ENCODE assay signal across 25 cellular contexts in the genomic region with DNA sequence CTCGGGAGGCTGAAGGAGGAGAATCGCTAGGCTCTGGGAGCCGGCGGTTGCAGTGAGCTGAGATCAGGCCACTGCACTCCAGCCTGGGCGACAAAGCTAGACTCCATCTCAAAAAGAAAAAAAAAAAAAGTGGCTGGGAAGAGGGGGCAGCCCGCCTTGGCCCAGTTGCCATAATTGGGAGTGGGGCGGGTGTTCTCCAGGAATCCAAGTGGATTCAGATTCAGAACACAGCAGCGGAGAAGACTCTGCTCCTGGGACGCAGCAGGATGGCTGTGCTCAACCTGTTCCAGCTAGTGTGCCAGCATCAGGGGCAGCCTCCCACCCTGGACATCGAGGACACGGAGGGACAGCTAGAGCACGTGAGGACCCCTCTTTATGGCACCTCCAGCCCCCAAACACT. TPM values are rescaled to one million over a fixed set of nuclear protein-coding genes. Genes with fewer than 3 reads are reported as not detected.
DNase-seq lines count a peak whose midpoint lies in the region; ATAC-seq, FAIRE-seq and TF ChIP-seq lines count a peak whose summit lies in the region.
"Had no signal": no experiment of that assay in that cellular context is flagged by ENCODE, and none has a peak within 500 bp of the region (broad histone marks: within the 10 kb centered on the region; RNA-seq: fewer than 3 reads in every experiment).

No MANE protein-coding gene starts in this region.

- BruUV-seq in GM12878 (replicated peaks; lab: Mats Ljungman, UMichigan): no TSS peak

- DNase-seq in activated T-cell treated with anti-CD3 and anti-CD28 coated beads, Interleukin-2, amount 50 U/mL, for 72 hours: no peak
- DNase-seq in activated T-cell treated with anti-CD3 and anti-CD28 coated beads, Interleukin-2, amount 50 U/mL, for 48 hours: no peak
- no peak for DNase-seq in GM12878 (ENCODE audit: low read depth, low spot score)
- peak; percentile 52 for DNase-seq in osteoblast (ENCODE audit: insufficient read length, low spot score, missing footprints)
- DNase-seq in NCI-H524 treated with DMSO at 0.1 percent for 48 hours (lab: John Stamatoyannopoulos, UW): no peak
- DNase-seq in substantia nigra (lab: John Stamatoyannopoulos, UW): no peak
- DNase-seq: activated B cell treated with CpG ODN at 0.5 μM for 24 hours; activated CD8-positive, alpha-beta memory T cell treated with anti-CD3 and anti-CD28 coated beads, Interleukin-2, amount 10 ng/mL, durations not matched to agents 7 days and 5 days; activated T-cell treated with anti-CD3 and anti-CD28 coated beads, Interleukin-2, amount 50 U/mL, for 4 hours; cortex of kidney; EL; NCI-H345; psoas muscle; sigmoid colon; stimulated activated CD4-positive, alpha-beta T cell treated with anti-CD3 and anti-CD28 coated beads, Interleukin-12 subunit alpha, Interleukin-12 subunit beta, amount 100 ng/mL, for 4 hours; stimulated activated CD4-positive, alpha-beta T cell treated with anti-CD3 and anti-CD28 coated beads, Interleukin-4, amount 100 ng/mL, for 1 hour had no signal

- peaks cover 20% of the 10 kb centered on the region for H3K4me1 Mint-ChIP-seq in activated T-cell treated with anti-CD3 and anti-CD28 coated beads, Interleukin-2, amount 50 U/mL, for 72 hours (ENCODE audit: low read depth)

- TF ChIP-seq CTCF in GM12878 (IDR thresholded peaks at IDR 0.05 in 2 of 3, conservative IDR thresholded peaks at IDR 0.05 in 1 of 3; ENCODE audit: control insufficient read depth in 2 of 3, extremely low read depth in 1 of 3, insufficient read depth in 1 of 3, low read depth in 3 of 3, low read length in 3 of 3) (no peak), osteoblast (IDR thresholded peaks at IDR 0.05; ENCODE audit: extremely low read depth, low read depth, low read length) (no peak)

- TF ChIP-seq EP300 in GM12878 (IDR thresholded peaks at IDR 0.05; ENCODE audit: borderline replicate concordance in 1 of 2, control insufficient read depth in 1 of 2, low read depth in 2 of 2, low read length in 2 of 2): no peak

- SMC1A ChIA-PET in GM12878 (lab: Charles Lee; ENCODE audit: uncharacterized antibody, unreplicated experiment): interaction anchor here (6.1 kb wide), 1 partner anchor 18 kb away, joined by 37 read pairs; no protein-coding TSS in a partner anchor

- H4K20me1 ChIP-seq in GM12878 (ENCODE audit: control insufficient read depth, insufficient read depth): no peaks in the 10 kb centered on the region; the same call in 1 of the 2 replicates
- H4K20me1 ChIP-seq in osteoblast (ENCODE audit: insufficient read depth, low read length): peaks cover 3% of the 10 kb centered on the region

- H3K36me3 Mint-ChIP-seq in activated T-cell treated with anti-CD3 and anti-CD28 coated beads, Interleukin-2, amount 50 U/mL, for 72 hours (ENCODE audit: insufficient read depth in 2 of 2): peaks cover 0 to 2% of the 10 kb centered on the region in 2 donors

- POLR2A ChIA-PET in GM12878 (lab: Charles Lee): interaction anchor here (0.6 kb wide), 1 partner anchor 120 kb away, joined by 3 read pairs; no protein-coding TSS in a partner anchor

- H3K4me3 ChIP-seq in HUES64 (ENCODE audit: low read length) (peak overlapping the region; percentile 55; the same call in 1 of the 2 replicates), GM12878 (no peak overlapping the region), osteoblast (ENCODE audit: insufficient read depth, low read length) (no peak overlapping the region)
- H3K4me3 ChIP-seq: psoas muscle, SJCRH30 had no signal

- H3K9me3 Mint-ChIP-seq in activated T-cell treated with anti-CD3 and anti-CD28 coated beads, Interleukin-2, amount 50 U/mL, for 72 hours: no peaks in the 10 kb centered on the region
- H3K9me3 Mint-ChIP-seq: activated B cell treated with CpG ODN at 0.5 μM for 24 hours; activated T-cell treated with anti-CD3 and anti-CD28 coated beads, Interleukin-2, amount 50 U/mL, for 4 hours; CD4-positive, CD25-positive, alpha-beta regulatory T cell had no signal

- no peak overlapping the region for H3K4me2 ChIP-seq in GM12878 (ENCODE audit: control insufficient read depth, insufficient read depth)
- H3K4me2 ChIP-seq in osteoblast (ENCODE audit: insufficient read depth, low read length): no peak overlapping the region

- H3K9ac ChIP-seq in HUES64 (ENCODE audit: low read depth, low read length): no peak overlapping the region
- no peak overlapping the region for H3K9ac ChIP-seq in GM12878 (ENCODE audit: control insufficient read depth, insufficient read depth, low read length)

- no peak overlapping the region for H3K27ac Mint-ChIP-seq in activated T-cell treated with anti-CD3 and anti-CD28 coated beads, Interleukin-2, amount 50 U/mL, for 72 hours
- H3K27ac Mint-ChIP-seq: activated B cell treated with CpG ODN at 0.5 μM for 24 hours; activated CD8-positive, alpha-beta memory T cell treated with anti-CD3 and anti-CD28 coated beads, Interleukin-2, amount 10 ng/mL, durations not matched to agents 7 days and 5 days; CD4-positive, CD25-positive, alpha-beta regulatory T cell had no signal

- H3K79me2 ChIP-seq in GM12878 (ENCODE audit: control insufficient read depth, insufficient read depth, low read length): no peaks in the 10 kb centered on the region
- H3K79me2 ChIP-seq in osteoblast (ENCODE audit: insufficient read depth, low read length): no peaks in the 10 kb centered on the region

- RAD21 ChIA-PET in GM12878 (lab: Charles Lee; ENCODE audit: unreplicated experiment): interaction anchor here (1.2 kb wide), 1 partner anchor 136 kb away, joined by 3 read pairs; no protein-coding TSS in a partner anchor

- H3K9me3 ChIP-seq in HUES64 (ENCODE audit: insufficient read depth, low read depth, low read length) (no peaks in the 10 kb centered on the region), GM12878 (replicated peaks; ENCODE audit: control insufficient read depth, insufficient read depth, low read length) (no peaks in the 10 kb centered on the region), osteoblast (ENCODE audit: low read depth, low read length) (no peaks in the 10 kb centered on the region)
- H3K9me3 ChIP-seq: psoas muscle, sigmoid colon, SJCRH30, upper lobe of left lung had no signal

- FAIRE-seq in GM12878 (lab: Jason Lieb, UNC): no peak
- FAIRE-seq: keratinocyte had no signal

- intact Hi-C loops in GM12878 (cut with micrococcal nuclease; ENCODE audit: unreplicated experiment): no loop called here

- H3K4me3 Mint-ChIP-seq in activated T-cell treated with anti-CD3 and anti-CD28 coated beads, Interleukin-2, amount 50 U/mL, for 72 hours: peak overlapping the region; percentile 59 to 87
- H3K4me3 Mint-ChIP-seq: activated B cell treated with CpG ODN at 0.5 μM for 24 hours; activated CD8-positive, alpha-beta memory T cell treated with anti-CD3 and anti-CD28 coated beads, Interleukin-2, amount 10 ng/mL, durations not matched to agents 7 days and 5 days; activated T-cell treated with anti-CD3 and anti-CD28 coated beads, Interleukin-2, amount 50 U/mL, for 4 hours had no signal

- H3K36me3 ChIP-seq in HUES64 (ENCODE audit: insufficient read depth, low read length): peaks cover 28% of the 10 kb centered on the region
- peaks cover under 1 to 16% of the 10 kb centered on the region in 2 experiments; a peak in 3 of 4 replicates for H3K36me3 ChIP-seq in GM12878 (ENCODE audit: control insufficient read depth in 2 of 2, insufficient read depth in 2 of 2, low read length in 1 of 2)
- H3K36me3 ChIP-seq in osteoblast (ENCODE audit: insufficient read depth, low read length): peaks cover 12% of the 10 kb centered on the region

- H2AFZ ChIP-seq in GM12878 (ENCODE audit: control insufficient read depth, low read depth, low read length) (no peak overlapping the region), osteoblast (ENCODE audit: low read length) (no peak overlapping the region)

- no peak overlapping the region for H3K27ac ChIP-seq in HUES64 (ENCODE audit: low read depth, low read length)
- H3K27ac ChIP-seq in GM12878 (ENCODE audit: control insufficient read depth, insufficient read depth): no peak overlapping the region
- H3K27ac ChIP-seq in osteoblast (ENCODE audit: low read depth, low read length): no peak overlapping the region
- no peak overlapping the region for H3K27ac ChIP-seq in substantia nigra (ENCODE audit: low read depth, low read length, poor library complexity, severe bottlenecking)
- H3K27ac ChIP-seq: psoas muscle, sigmoid colon, SJCRH30, upper lobe of left lung had no signal

- in situ Hi-C loops in GM12878 (cut with MboI): no loop called here

- ATAC-seq in activated T-cell treated with anti-CD3 and anti-CD28 coated beads, Interleukin-2, amount 50 U/mL, for 72 hours (replicated peaks in 1 of 2): no peak
- ATAC-seq in GM12878: no peak
- no peak for ATAC-seq in GM21619 (IDR thresholded peaks at IDR 0.05; ENCODE audit: unreplicated experiment)
- ATAC-seq: activated CD8-positive, alpha-beta memory T cell treated with anti-CD3 and anti-CD28 coated beads, Interleukin-2, amount 10 ng/mL, durations not matched to agents 7 days and 5 days; HCT116; psoas muscle had no signal

- peaks cover 48% of the 10 kb centered on the region for H3K27me3 ChIP-seq in HUES64 (ENCODE audit: insufficient read depth, low read length)
- peaks cover 7 to 8% of the 10 kb centered on the region in 2 experiments; a peak in 2 of 4 replicates for H3K27me3 ChIP-seq in GM12878 (replicated peaks in 1 of 2; ENCODE audit: control insufficient read depth in 2 of 2, insufficient read depth in 2 of 2, low read length in 1 of 2)
- H3K27me3 ChIP-seq in osteoblast (ENCODE audit: insufficient read depth, low read length): peaks cover 47% of the 10 kb centered on the region

- no peak for TF ChIP-seq RAD21 in GM12878 (IDR thresholded peaks at IDR 0.05; ENCODE audit: insufficient read depth, low read depth, low read length)

- H3K4me1 ChIP-seq in HUES64 (ENCODE audit: insufficient read depth, low read length) (peaks cover 2% of the 10 kb centered on the region; the same call in 1 of the 2 replicates), GM12878 (ENCODE audit: control insufficient read depth, insufficient read depth, low read length) (peaks cover 15% of the 10 kb centered on the region), osteoblast (ENCODE audit: insufficient read depth, low read length) (peaks cover under 1% of the 10 kb centered on the region)
- H3K4me1 ChIP-seq: SJCRH30 had no signal

- 83% methylated on average over 12 of the region's 12 CpGs for WGBS in HUES64
- 92% methylated on average over 11 of the region's 12 CpGs for WGBS in GM12878 (ENCODE audit: insufficient coverage, insufficient replicate concordance, low lambda C conversion rate, missing lambda C conversion rate)

- no peak for TF ChIP-seq POLR2A in GM12878 (IDR thresholded peaks at IDR 0.05; ENCODE audit: low read depth, low read length)

- H3K27me3 Mint-ChIP-seq in activated T-cell treated with anti-CD3 and anti-CD28 coated beads, Interleukin-2, amount 50 U/mL, for 72 hours (ENCODE audit: low read depth): peaks cover 11% of the 10 kb centered on the region

- CTCF ChIA-PET in GM12878 (lab: Yijun Ruan, JAX): interaction anchor here (3.2 to 5.2 kb wide), 3 partner anchors 18 to 162 kb away, joined by 31 to 33 read pairs (median 31); no protein-coding TSS in a partner anchor

RNA-seq across cellular contexts. Expression of gene CFAP73, which starts 5.5 kb away (rescaled TPM):
- total RNA-seq in activated T-cell treated with anti-CD3 and anti-CD28 coated beads, Interleukin-2, amount 50 U/mL, for 72 hours: 1 to 10 TPM; 2.0 to 2.1 TPM
- not detected for polyA plus RNA-seq in HUES64 (2013, experiment 1 of 2)
- polyA plus RNA-seq in HUES64 (2013, experiment 2 of 2): not detected
- 0.39 and 0.44 TPM in 2 replicates for total RNA-seq in GM12878 (2013; cell fraction: nucleolus; rRNA removed)
- total RNA-seq in GM12878 (2014; rRNA removed) (not detected in 2 replicates), GM12878 (2014; rRNA removed; fragmentation: Illumina TruSeq; extraction: Trizol) (not detected in 2 replicates), GM12878 (2021) (0.18 TPM in 1 of 2 replicates, not detected in the other), osteoblast (not detected in 2 replicates)
- polyA plus RNA-seq in GM12878 (2011; ENCODE audit: low read depth): not detected
- polyA plus RNA-seq in GM12878 (2011; rRNA removed) (not detected in 2 replicates), GM12878 (2014; fragmentation: Illumina TruSeq; extraction: Trizol) (not detected in 2 replicates), GM12878 (2014; fragmentation: Nextera tagmentation; extraction: Ambion mirVana) (not detected), GM12878 (2014; rRNA removed) (not detected in 2 replicates), GM12878 (2016; fragmentation: Nextera tagmentation; extraction: Ambion mirVana) (not detected)
- 0.07 TPM in 1 of 2 replicates, not detected in the other for polyA plus RNA-seq in GM12878 (2011; cell fraction: cytosol; rRNA removed)
- not detected in 2 replicates for polyA plus RNA-seq in GM12878 (2011; cell fraction: nucleus; rRNA removed)
- 0.17 and 0.35 TPM in 2 replicates for polyA plus RNA-seq in GM12878 (2012)
- not detected in 2 replicates for polyA minus RNA-seq in GM12878 (2011; rRNA and poly(A)+ RNA removed)
- polyA minus RNA-seq in GM12878 (2011; cell fraction: cytosol; rRNA and poly(A)+ RNA removed): not detected in 2 replicates
- not detected in 2 replicates for polyA minus RNA-seq in GM12878 (2011; cell fraction: nucleus; rRNA and poly(A)+ RNA removed)
- total RNA-seq: activated CD8-positive, alpha-beta memory T cell treated with anti-CD3 and anti-CD28 coated beads, Interleukin-2, amount 10 ng/mL, durations not matched to agents 7 days and 5 days; cardiac septum; psoas muscle; RPMI7951; sigmoid colon; SJCRH30 had no signal
- polyA plus RNA-seq: CD4-positive, CD25-positive, alpha-beta regulatory T cell; keratinocyte had no signal

RNA-seq across cellular contexts. Expression of gene RASAL1, which starts 19.5 kb away (rescaled TPM):
- total RNA-seq in activated T-cell treated with anti-CD3 and anti-CD28 coated beads, Interleukin-2, amount 50 U/mL, for 72 hours: 10 to 100 TPM in 1 of 2 donors, 1 to 10 TPM in 1; 6.7 to 13.4 TPM
- polyA plus RNA-seq in HUES64 (2013, experiment 1 of 2): 1.1 TPM
- polyA plus RNA-seq in HUES64 (2013, experiment 2 of 2): 1.7 TPM
- 6.7 and 11.6 TPM in 2 replicates for total RNA-seq in GM12878 (2013; cell fraction: nucleolus; rRNA removed)
- total RNA-seq in GM12878 (2014; rRNA removed): 1.0 TPM in 1 of 2 replicates, not detected in the other
- total RNA-seq in GM12878 (2014; rRNA removed; fragmentation: Illumina TruSeq; extraction: Trizol): not detected in 2 replicates
- not detected in 2 replicates for total RNA-seq in GM12878 (2021)
- 0.13 TPM for polyA plus RNA-seq in GM12878 (2011; ENCODE audit: low read depth)
- 0.53 and 0.79 TPM in 2 replicates for polyA plus RNA-seq in GM12878 (2011; rRNA removed)
- 0.84 and 0.88 TPM in 2 replicates for polyA plus RNA-seq in GM12878 (2011; cell fraction: cytosol; rRNA removed)
- 1.8 and 3.5 TPM in 2 replicates for polyA plus RNA-seq in GM12878 (2011; cell fraction: nucleus; rRNA removed)
- 0.24 and 0.31 TPM in 2 replicates for polyA plus RNA-seq in GM12878 (2012)
- polyA plus RNA-seq in GM12878 (2014; fragmentation: Illumina TruSeq; extraction: Trizol): not detected in 2 replicates
- polyA plus RNA-seq in GM12878 (2014; fragmentation: Nextera tagmentation; extraction: Ambion mirVana): not detected
- polyA plus RNA-seq in GM12878 (2014; rRNA removed): 0.04 TPM in 1 of 2 replicates, not detected in the other
- under 1 TPM; 0.12 to 0.25 TPM for polyA plus RNA-seq in GM12878 (2016; fragmentation: Nextera tagmentation; extraction: Ambion mirVana)
- polyA minus RNA-seq in GM12878 (2011; rRNA and poly(A)+ RNA removed): 0.22 and 1.2 TPM in 2 replicates
- polyA minus RNA-seq in GM12878 (2011; cell fraction: cytosol; rRNA and poly(A)+ RNA removed): 0.42 TPM in 1 of 2 replicates, not detected in the other
- 0.48 and 1.1 TPM in 2 replicates for polyA minus RNA-seq in GM12878 (2011; cell fraction: nucleus; rRNA and poly(A)+ RNA removed)
- total RNA-seq in osteoblast: not detected in 2 replicates
- total RNA-seq: activated CD8-positive, alpha-beta memory T cell treated with anti-CD3 and anti-CD28 coated beads, Interleukin-2, amount 10 ng/mL, durations not matched to agents 7 days and 5 days; cardiac septum; CD4-positive, CD25-positive, alpha-beta regulatory T cell; RPMI7951; SJCRH30 had no signal
- polyA plus RNA-seq: psoas muscle had no signal

RNA-seq across cellular contexts. Expression of gene DDX54, which starts 30.2 kb away (rescaled TPM):
- 10 to 100 TPM; 81.4 to 82.7 TPM for total RNA-seq in activated T-cell treated with anti-CD3 and anti-CD28 coated beads, Interleukin-2, amount 50 U/mL, for 72 hours
- polyA plus RNA-seq in HUES64 (2013, experiment 1 of 2): 46.2 TPM
- 43.0 TPM for polyA plus RNA-seq in HUES64 (2013, experiment 2 of 2)
- total RNA-seq in GM12878 (2013; cell fraction: nucleolus; rRNA removed): 71.0 and 82.8 TPM in 2 replicates
- total RNA-seq in GM12878 (2014; rRNA removed) (44.3 and 58.9 TPM in 2 replicates), GM12878 (2014; rRNA removed; fragmentation: Illumina TruSeq; extraction: Trizol) (24.7 and 28.8 TPM in 2 replicates), GM12878 (2021) (94.6 and 115 TPM in 2 replicates), osteoblast (40.2 and 49.5 TPM in 2 replicates)
- polyA plus RNA-seq in GM12878 (2011; ENCODE audit: low read depth): 14.3 TPM
- polyA plus RNA-seq in GM12878 (2011; rRNA removed) (37.5 and 73.2 TPM in 2 replicates), GM12878 (2014; fragmentation: Illumina TruSeq; extraction: Trizol) (6.2 and 27.9 TPM in 2 replicates), GM12878 (2014; fragmentation: Nextera tagmentation; extraction: Ambion mirVana) (1 to 10 TPM; 1.9 to 8.6 TPM), GM12878 (2014; rRNA removed) (53.7 and 67.0 TPM in 2 replicates), GM12878 (2016; fragmentation: Nextera tagmentation; extraction: Ambion mirVana) (10 to 100 TPM; 69.7 to 71.9 TPM)
- polyA plus RNA-seq in GM12878 (2011; cell fraction: cytosol; rRNA removed): 85.9 and 87.1 TPM in 2 replicates
- polyA plus RNA-seq in GM12878 (2011; cell fraction: nucleus; rRNA removed): 94.1 and 163 TPM in 2 replicates
- 43.7 and 47.2 TPM in 2 replicates for polyA plus RNA-seq in GM12878 (2012)
- 43.9 and 84.0 TPM in 2 replicates for polyA minus RNA-seq in GM12878 (2011; rRNA and poly(A)+ RNA removed)
- 28.2 and 42.1 TPM in 2 replicates for polyA minus RNA-seq in GM12878 (2011; cell fraction: cytosol; rRNA and poly(A)+ RNA removed)
- polyA minus RNA-seq in GM12878 (2011; cell fraction: nucleus; rRNA and poly(A)+ RNA removed): 34.2 and 48.4 TPM in 2 replicates

RNA-seq across cellular contexts. Expression of gene RITA1, which starts 30.5 kb away (rescaled TPM):
- total RNA-seq in activated T-cell treated with anti-CD3 and anti-CD28 coated beads, Interleukin-2, amount 50 U/mL, for 72 hours: 10 to 100 TPM; 21.3 to 25.1 TPM
- 21.8 TPM for polyA plus RNA-seq in HUES64 (2013, experiment 1 of 2)
- 22.6 TPM for polyA plus RNA-seq in HUES64 (2013, experiment 2 of 2)
- 37.9 and 38.4 TPM in 2 replicates for total RNA-seq in GM12878 (2013; cell fraction: nucleolus; rRNA removed)
- 32.8 and 39.6 TPM in 2 replicates for total RNA-seq in GM12878 (2014; rRNA removed)
- 16.3 and 18.9 TPM in 2 replicates for total RNA-seq in GM12878 (2014; rRNA removed; fragmentation: Illumina TruSeq; extraction: Trizol)
- 29.2 and 31.4 TPM in 2 replicates for total RNA-seq in GM12878 (2021)
- 24.5 TPM for polyA plus RNA-seq in GM12878 (2011; ENCODE audit: low read depth)
- 15.2 and 19.9 TPM in 2 replicates for polyA plus RNA-seq in GM12878 (2011; rRNA removed)
- polyA plus RNA-seq in GM12878 (2011; cell fraction: cytosol; rRNA removed): 29.9 and 37.4 TPM in 2 replicates
- 20.2 and 21.3 TPM in 2 replicates for polyA plus RNA-seq in GM12878 (2011; cell fraction: nucleus; rRNA removed)
- 16.1 and 17.4 TPM in 2 replicates for polyA plus RNA-seq in GM12878 (2012)
- 5.3 and 13.7 TPM in 2 replicates for polyA plus RNA-seq in GM12878 (2014; fragmentation: Illumina TruSeq; extraction: Trizol)
- 1 to 10 TPM; 2.3 to 6.4 TPM for polyA plus RNA-seq in GM12878 (2014; fragmentation: Nextera tagmentation; extraction: Ambion mirVana)
- 27.3 and 29.8 TPM in 2 replicates for polyA plus RNA-seq in GM12878 (2014; rRNA removed)
- polyA plus RNA-seq in GM12878 (2016; fragmentation: Nextera tagmentation; extraction: Ambion mirVana): 10 to 100 TPM; 37.4 to 39.9 TPM
- 13.3 and 30.4 TPM in 2 replicates for polyA minus RNA-seq in GM12878 (2011; rRNA and poly(A)+ RNA removed)
- polyA minus RNA-seq in GM12878 (2011; cell fraction: cytosol; rRNA and poly(A)+ RNA removed): 9.5 and 9.9 TPM in 2 replicates
- 10.6 and 25.4 TPM in 2 replicates for polyA minus RNA-seq in GM12878 (2011; cell fraction: nucleus; rRNA and poly(A)+ RNA removed)
- total RNA-seq in osteoblast: 20.0 and 22.4 TPM in 2 replicates
